15 cellular contexts compared by ENCODE assay signal in genomic region chrX:150566734-150567182, GRCh38. TPM values are rescaled to one million over a fixed set of nuclear protein-coding genes. Genes with fewer than 3 reads are reported as not detected.
DNase-seq lines count a peak whose midpoint lies in the region; ATAC-seq, FAIRE-seq and TF ChIP-seq lines count a peak whose summit lies in the region.
"Had no signal": no experiment of that assay in that cellular context is flagged by ENCODE, and none has a peak within 500 bp of the region (broad histone marks: within the 10 kb centered on the region; RNA-seq: fewer than 3 reads in every experiment).

No MANE protein-coding gene starts in this region.

- no TSS peak for BruUV-seq in HepG2 (replicated peaks; lab: Mats Ljungman, UMichigan)

- 0% methylated on average over 3 of the region's 3 CpGs for WGBS in HepG2 (ENCODE audit: low lambda C conversion rate)
- WGBS in right lobe of liver (ENCODE audit: insufficient coverage, low coverage, low lambda C conversion rate, missing lambda C conversion rate), result 37% methylated on average over 3 of the region's 3 CpGs
- 57% methylated on average over 3 of the region's 3 CpGs for WGBS in right cardiac atrium

- H3K79me2 ChIP-seq in HepG2 (ENCODE audit: insufficient read depth, low read length), result peaks cover 25% of the 10 kb centered on the region

- TF ChIP-seq EP300 in HepG2 (IDR thresholded peaks at IDR 0.05; ENCODE audit: low read depth in 2 of 2, low read length in 2 of 2), result no peak
- TF ChIP-seq EP300 in HepG2 (CRISPR knock-in tag; IDR thresholded peaks at IDR 0.05; ENCODE audit: borderline replicate concordance), result no peak

- TF ChIP-seq CTCF in HepG2 (CRISPR knock-in tag; IDR thresholded peaks at IDR 0.05), result no peak
- no peak for TF ChIP-seq CTCF in right lobe of liver (IDR thresholded peaks at IDR 0.05)

- H3K4me2 ChIP-seq in HepG2 (ENCODE audit: low read depth, low read length), result peak overlapping the region; percentile 62

- no peak overlapping the region for H3K4me3 Mint-ChIP-seq in activated T-cell treated with anti-CD3 and anti-CD28 coated beads, Interleukin-2, amount 50 U/mL, for 72 hours
- H3K4me3 Mint-ChIP-seq: activated naive CD8-positive, alpha-beta T cell; activated T-helper 1 cell treated with anti-CD3 and anti-CD28 coated beads, Interleukin-12 subunit alpha, Interleukin-12 subunit beta, Interleukin-2, Interleukin-4 antibody, amounts not matched to agents 30 ng/mL and 10 ng/mL and 1 ng/mL, durations not matched to agents 14 hours and 24 hours and 36 hours; nephron progenitor cell had no signal

- H3K36me3 ChIP-seq in HepG2 (replicated peaks in 1 of 2; ENCODE audit: control insufficient read depth in 1 of 2, insufficient read depth in 2 of 2, low read length in 2 of 2) (no peaks in the 10 kb centered on the region), right lobe of liver (no peaks in the 10 kb centered on the region), iPS-18a (ENCODE audit: control insufficient read depth, low read depth, low read length) (no peaks in the 10 kb centered on the region)
- H3K36me3 ChIP-seq: heart right ventricle had no signal

- TF ChIP-seq POLR2A in HepG2 (IDR thresholded peaks at IDR 0.05; ENCODE audit: insufficient read depth in 1 of 2, low read depth in 2 of 2, low read length in 2 of 2), result no peak
- no peak for TF ChIP-seq POLR2A in right lobe of liver (IDR thresholded peaks at IDR 0.05)

- H3K9me3 ChIP-seq in HepG2 (ENCODE audit: low read length) (no peaks in the 10 kb centered on the region), right lobe of liver (no peaks in the 10 kb centered on the region), iPS-18a (ENCODE audit: control insufficient read depth, low read depth, low read length) (peaks cover 5% of the 10 kb centered on the region), right cardiac atrium (ENCODE audit: control insufficient read depth, low read length) (no peaks in the 10 kb centered on the region)
- H3K9me3 ChIP-seq: heart right ventricle had no signal

- no peak overlapping the region for H3K27ac Mint-ChIP-seq in activated T-cell treated with anti-CD3 and anti-CD28 coated beads, Interleukin-2, amount 50 U/mL, for 72 hours
- H3K27ac Mint-ChIP-seq: activated naive CD8-positive, alpha-beta T cell; activated T-helper 1 cell treated with anti-CD3 and anti-CD28 coated beads, Interleukin-12 subunit alpha, Interleukin-12 subunit beta, Interleukin-2, Interleukin-4 antibody, amounts not matched to agents 30 ng/mL and 10 ng/mL and 1 ng/mL, durations not matched to agents 14 hours and 24 hours and 36 hours; nephron progenitor cell had no signal

- H3K9ac ChIP-seq in HepG2 (ENCODE audit: insufficient read depth, low read depth, low read length), result no peak overlapping the region
- H3K9ac ChIP-seq in iPS-18a (ENCODE audit: low read length), result no peak overlapping the region

- no peak for FAIRE-seq in HepG2 (lab: Jason Lieb, UNC)

- CTCF ChIA-PET in HepG2 (lab: Yijun Ruan, JAX; ENCODE audit: low intra/inter-chr PET ratio, low total read pairs), result no interaction called here

- DNase-seq in HepG2 (ENCODE audit: low spot score) (no peak), right lobe of liver (no peak), NCI-H446 treated with DMSO at 0.1 percent for 48 hours (lab: John Stamatoyannopoulos, UW) (peak; percentile 42), NCI-H510A (lab: John Stamatoyannopoulos, UW) (no peak), right cardiac atrium (no peak)
- no peak for DNase-seq in activated T-cell treated with anti-CD3 and anti-CD28 coated beads, Interleukin-2, amount 50 U/mL, for 72 hours
- DNase-seq: heart right ventricle, Kasumi-1, kidney glomerular epithelial cell, NCI-H1092, nephron progenitor cell had no signal

- H2AFZ ChIP-seq in HepG2 (ENCODE audit: low read length), result no peak overlapping the region

- H3K4me1 Mint-ChIP-seq in activated T-cell treated with anti-CD3 and anti-CD28 coated beads, Interleukin-2, amount 50 U/mL, for 72 hours (ENCODE audit: low read depth), result peaks cover 24% of the 10 kb centered on the region

- no peaks in the 10 kb centered on the region for H3K9me3 Mint-ChIP-seq in activated T-cell treated with anti-CD3 and anti-CD28 coated beads, Interleukin-2, amount 50 U/mL, for 72 hours
- H3K9me3 Mint-ChIP-seq: activated T-helper 1 cell treated with anti-CD3 and anti-CD28 coated beads, Interleukin-12 subunit alpha, Interleukin-12 subunit beta, Interleukin-2, Interleukin-4 antibody, amounts not matched to agents 30 ng/mL and 10 ng/mL and 1 ng/mL, durations not matched to agents 14 hours and 24 hours and 36 hours had no signal

- TF ChIP-seq RAD21 in HepG2 (CRISPR knock-in tag; IDR thresholded peaks at IDR 0.05), result no peak

- H3K4me1 ChIP-seq in HepG2 (ENCODE audit: insufficient read depth, low read length) (peaks cover 36% of the 10 kb centered on the region), right lobe of liver (peaks cover 0 to 5% (median 0%) of the 10 kb centered on the region in 4 donors), iPS-18a (ENCODE audit: control insufficient read depth, low read depth, low read length) (peaks cover 20% of the 10 kb centered on the region), right cardiac atrium (ENCODE audit: control insufficient read depth, insufficient read depth, low read length) (peaks cover 3% of the 10 kb centered on the region)

- H3K27me3 ChIP-seq in HepG2 (ENCODE audit: control insufficient read depth in 1 of 2, insufficient read depth in 2 of 2, low read length in 2 of 2) (no peaks in the 10 kb centered on the region; a peak in 1 of 5 replicates), right lobe of liver (no peaks in the 10 kb centered on the region), iPS-18a (ENCODE audit: control insufficient read depth, insufficient read depth, low read length) (peaks cover 11% of the 10 kb centered on the region), right cardiac atrium (ENCODE audit: control insufficient read depth, insufficient read depth) (no peaks in the 10 kb centered on the region)
- H3K27me3 ChIP-seq: heart right ventricle had no signal

- peaks cover 17% of the 10 kb centered on the region for H3K27me3 Mint-ChIP-seq in activated T-cell treated with anti-CD3 and anti-CD28 coated beads, Interleukin-2, amount 50 U/mL, for 72 hours (ENCODE audit: low read depth)
- H3K27me3 Mint-ChIP-seq: activated naive CD8-positive, alpha-beta T cell had no signal

- intact Hi-C loops in HepG2 (cut with micrococcal nuclease; ENCODE audit: unreplicated experiment) (loop anchor here (2.0 kb wide), 1 partner anchor 22 kb away; no protein-coding TSS in a partner anchor), right lobe of liver (cut with DNase I) (no loop called here), right cardiac atrium (cut with DNase I) (no loop called here)

- no peak; the same call in 2 of the 3 replicates for ATAC-seq in HepG2
- ATAC-seq in right lobe of liver, result no peak
- ATAC-seq in HG03460 (IDR thresholded peaks at IDR 0.05; ENCODE audit: unreplicated experiment), result no peak
- no peak for ATAC-seq in activated T-cell treated with anti-CD3 and anti-CD28 coated beads, Interleukin-2, amount 50 U/mL, for 72 hours (replicated peaks in 1 of 2)
- ATAC-seq in right cardiac atrium, result no peak
- ATAC-seq: heart right ventricle had no signal

- POLR2A ChIA-PET in HepG2 (lab: Yijun Ruan, JAX), result interaction anchor here (1.0 to 8.1 kb wide), 2 partner anchors 17 to 20 kb away, joined by 6 to 63 read pairs; no protein-coding TSS in a partner anchor

- peak overlapping the region; percentile 66 for H3K27ac ChIP-seq in HepG2 (ENCODE audit: extremely low read length, insufficient read depth, low read length)
- H3K27ac ChIP-seq in right lobe of liver, result no peak overlapping the region
- peak overlapping the region; percentile 22 for H3K27ac ChIP-seq in iPS-18a (ENCODE audit: low read length)
- H3K27ac ChIP-seq in right cardiac atrium (ENCODE audit: low read length), result no peak overlapping the region
- H3K27ac ChIP-seq: heart right ventricle had no signal

- H4K20me1 ChIP-seq in HepG2 (ENCODE audit: insufficient read depth, low read length), result no peaks in the 10 kb centered on the region

- in situ Hi-C loops in HepG2 (cut with HindIII; ENCODE audit: extremely low pct_ligation_motif_present, low pct_unique_long_range_greater_than_20kb), result no loop called here

- no peaks in the 10 kb centered on the region for H3K36me3 Mint-ChIP-seq in activated T-cell treated with anti-CD3 and anti-CD28 coated beads, Interleukin-2, amount 50 U/mL, for 72 hours (ENCODE audit: insufficient read depth in 2 of 2)
- H3K36me3 Mint-ChIP-seq: activated naive CD8-positive, alpha-beta T cell had no signal

- H3K4me3 ChIP-seq in HepG2 (replicated peaks in 1 of 3; ENCODE audit: insufficient read depth in 1 of 3, low read depth in 2 of 3, low read length in 3 of 3), result peak overlapping the region in 1 of 3 experiments; percentile 40; a peak in 2 of 6 replicates
- no peak overlapping the region for H3K4me3 ChIP-seq in right lobe of liver
- H3K4me3 ChIP-seq in iPS-18a (ENCODE audit: low read length), result peak overlapping the region; percentile 4
- no peak overlapping the region for H3K4me3 ChIP-seq in right cardiac atrium (ENCODE audit: low read length)
- H3K4me3 ChIP-seq: heart right ventricle had no signal

RNA-seq across cellular contexts. Expression of gene MTM1, which starts 1.7 kb away (rescaled TPM):
- total RNA-seq in HepG2 (2016; rRNA removed; fragmentation: Illumina TruSeq; extraction: Trizol) (15.2 and 27.2 TPM in 2 replicates), right lobe of liver (10 to 100 TPM in 5 of 6 experiments, 1 to 10 TPM in 1; 9.8 to 18.0 (median 13.5) TPM), right cardiac atrium (10 to 100 TPM; 13.8 to 16.9 (median 15.2) TPM)
- total RNA-seq in HepG2 (2016; cell fraction: cytosol; rRNA removed; fragmentation: Illumina TruSeq; extraction: Trizol; ENCODE audit: low read depth), result 15.6 and 17.4 TPM in 2 replicates
- 16.4 and 29.7 TPM in 2 replicates for total RNA-seq in HepG2 (2016; cell fraction: insoluble cytoplasmic fraction; rRNA removed; fragmentation: Illumina TruSeq; extraction: Trizol)
- total RNA-seq in HepG2 (2016; cell fraction: membrane; rRNA removed; fragmentation: Illumina TruSeq; extraction: Trizol), result 9.7 and 11.4 TPM in 2 replicates
- 15.2 and 19.0 TPM in 2 replicates for total RNA-seq in HepG2 (2016; cell fraction: nucleus; rRNA removed; fragmentation: Illumina TruSeq; extraction: Trizol)
- polyA plus RNA-seq in HepG2 (2011; rRNA removed) (8.7 and 12.0 TPM in 2 replicates), right cardiac atrium (4.0 TPM)
- 4.5 and 5.6 TPM in 2 replicates for polyA plus RNA-seq in HepG2 (2011; cell fraction: cytosol; rRNA removed)
- 3.9 and 5.2 TPM in 2 replicates for polyA plus RNA-seq in HepG2 (2011; cell fraction: nucleus; rRNA removed)
- polyA plus RNA-seq in HepG2 (2012), result 10.3 and 16.8 TPM in 2 replicates
- polyA plus RNA-seq in HepG2 (2016; cell fraction: cytosol; fragmentation: Illumina TruSeq; extraction: Trizol; ENCODE audit: low read depth), result 0.55 and 0.63 TPM in 2 replicates
- 21.9 and 26.9 TPM in 2 replicates for polyA plus RNA-seq in HepG2 (2016; cell fraction: insoluble cytoplasmic fraction; fragmentation: Illumina TruSeq; extraction: Trizol; ENCODE audit: low read depth)
- polyA plus RNA-seq in HepG2 (2016; cell fraction: membrane; fragmentation: Illumina TruSeq; extraction: Trizol; ENCODE audit: low read depth), result 1.6 and 2.2 TPM in 2 replicates
- 13.2 and 14.3 TPM in 2 replicates for polyA plus RNA-seq in HepG2 (2016; cell fraction: nucleus; fragmentation: Illumina TruSeq; extraction: Trizol; ENCODE audit: insufficient read depth, low read depth)
- 2.7 and 7.2 TPM in 2 replicates for polyA minus RNA-seq in HepG2 (2011; rRNA and poly(A)+ RNA removed; ENCODE audit: low replicate concordance)
- 6.0 and 7.1 TPM in 2 replicates for polyA minus RNA-seq in HepG2 (2011; cell fraction: cytosol; rRNA and poly(A)+ RNA removed)
- polyA minus RNA-seq in HepG2 (2011; cell fraction: nucleus; rRNA and poly(A)+ RNA removed), result 40.0 and 50.3 TPM in 2 replicates
- 10 to 100 TPM; 28.9 to 30.9 TPM for total RNA-seq in activated T-cell treated with anti-CD3 and anti-CD28 coated beads, Interleukin-2, amount 50 U/mL, for 72 hours

Comparison
In these comparisons a context has a peak if more than half of its experiments do, and no peak if none do; other contexts are left out.
1. H3K27ac ChIP-seq: peak in HepG2 (single experiment) and iPS-18a (single experiment); none in right lobe of liver (0 of 3) and right cardiac atrium (single experiment).